14 cellular contexts compared by ENCODE assay signal in genomic region chr22:32850591-32851517, GRCh38. TPM values are rescaled to one million over a fixed set of nuclear protein-coding genes. Genes with fewer than 3 reads are reported as not detected.
DNase-seq lines count a peak whose midpoint lies in the region; ATAC-seq and TF ChIP-seq lines count a peak whose summit lies in the region.
"Had no signal": no experiment of that assay in that cellular context is flagged by ENCODE, and none has a peak within 500 bp of the region (broad histone marks: within the 10 kb centered on the region; RNA-seq: fewer than 3 reads in every experiment).

No MANE protein-coding gene starts in this region.

- H3K4me3 ChIP-seq in breast epithelium (peak overlapping the region in 1 of 3 donors; percentile 31), vagina (no peak overlapping the region)

- ATAC-seq in T-cell (replicated peaks in 1 of 4) (no peak), HG03175 (IDR thresholded peaks at IDR 0.05; ENCODE audit: unreplicated experiment) (no peak)

- H3K4me1 Mint-ChIP-seq in MCF 10A (ENCODE audit: insufficient read depth, unreplicated experiment): peaks cover 15% of the 10 kb centered on the region
- no peaks in the 10 kb centered on the region for H3K4me1 Mint-ChIP-seq in T-cell

- H3K4me3 Mint-ChIP-seq in MCF 10A (ENCODE audit: unreplicated experiment) (no peak overlapping the region), T-cell (no peak overlapping the region)
- H3K4me3 Mint-ChIP-seq: IgD-negative memory B cell, naive B cell had no signal

- no peak for TF ChIP-seq CTCF in breast epithelium (IDR thresholded peaks at IDR 0.05)
- no peak for TF ChIP-seq CTCF in MCF 10A (IDR thresholded peaks at IDR 0.05; ENCODE audit: unreplicated experiment)
- no peak for TF ChIP-seq CTCF in vagina (IDR thresholded peaks at IDR 0.05)

- H3K9me3 ChIP-seq in breast epithelium (no peaks in the 10 kb centered on the region), vagina (no peaks in the 10 kb centered on the region)

- no peaks in the 10 kb centered on the region for H3K27me3 Mint-ChIP-seq in MCF 10A (ENCODE audit: insufficient read depth, unreplicated experiment)
- peaks cover 8 to 20% of the 10 kb centered on the region in 2 donors for H3K27me3 Mint-ChIP-seq in T-cell

- H3K36me3 Mint-ChIP-seq in MCF 10A (ENCODE audit: insufficient read depth, unreplicated experiment): peaks cover 44% of the 10 kb centered on the region
- no peaks in the 10 kb centered on the region for H3K36me3 Mint-ChIP-seq in T-cell
- H3K36me3 Mint-ChIP-seq: IgD-negative memory B cell had no signal

- TF ChIP-seq POLR2A in breast epithelium (IDR thresholded peaks at IDR 0.05) (no peak), vagina (IDR thresholded peaks at IDR 0.05) (no peak)

- H3K36me3 ChIP-seq in breast epithelium (no peaks in the 10 kb centered on the region), vagina (peaks cover 0 to 39% of the 10 kb centered on the region in 2 donors)

- H3K9me3 Mint-ChIP-seq in MCF 10A (ENCODE audit: unreplicated experiment) (no peaks in the 10 kb centered on the region), T-cell (no peaks in the 10 kb centered on the region)
- H3K9me3 Mint-ChIP-seq: IgD-negative memory B cell, naive B cell had no signal

- H3K27ac ChIP-seq in breast epithelium: peak overlapping the region; percentile 75 to 94
- peak overlapping the region; percentile 94 for H3K27ac ChIP-seq in vagina
- H3K27ac ChIP-seq: 22Rv1 had no signal

- POLR2A ChIA-PET in MCF 10A (lab: Yijun Ruan, JAX) (interaction anchor here (1.0 kb wide), 1 partner anchor 9 kb away, joined by 3 read pairs; no protein-coding TSS in a partner anchor), T-cell (lab: Charles Lee) (no interaction called here)

- H3K27me3 ChIP-seq in breast epithelium: peaks cover 0 to 4% of the 10 kb centered on the region in 2 donors
- H3K27me3 ChIP-seq in vagina: no peaks in the 10 kb centered on the region

- no TSS peak for BruUV-seq in MCF 10A (replicated peaks; lab: Mats Ljungman, UMichigan)

- DNase-seq in breast epithelium (ENCODE audit: low spot score in 2 of 2): peak; percentile 62 to 76
- DNase-seq in MCF 10A (ENCODE audit: unreplicated experiment): no peak
- peak; percentile 67 for DNase-seq in inferior parietal cortex (ENCODE audit: extremely low spot score)
- DNase-seq in posterior cingulate gyrus: peak in 8 of 10 donors; percentile 34 to 88 (median 54)
- no peak for DNase-seq in vagina (ENCODE audit: extremely low spot score in 2 of 2)
- DNase-seq in T-cell: no peak
- no peak for DNase-seq in NCI-H526 treated with DMSO at 0.1 percent for 48 hours (lab: John Stamatoyannopoulos, UW)
- DNase-seq: DMS79; naive B cell; NCI-H2081; stimulated activated CD4-positive, alpha-beta T cell treated with anti-CD3 and anti-CD28 coated beads, Interleukin-1b, Interleukin-23, amount 100 ng/mL, for 48 hours had no signal

- CTCF ChIA-PET in MCF 10A (lab: Yijun Ruan, JAX): interaction anchor here (0.5 to 1.4 kb wide), 3 partner anchors 31 to 149 kb away, joined by 3 to 4 read pairs (median 3); no protein-coding TSS in a partner anchor
- CTCF ChIA-PET in T-cell (lab: Charles Lee): interaction anchor here in 1 of 2 donors (0.6 kb wide), 1 partner anchor 17 kb away, joined by 3 read pairs; no protein-coding TSS in a partner anchor

- intact Hi-C loops in breast epithelium (cut with DNase I; ENCODE audit: low total_unique reads): no loop called here
- intact Hi-C loops in MCF 10A (cut with micrococcal nuclease): no loop called here
- intact Hi-C loops in posterior cingulate gyrus (cut with DNase I): no loop called here
- intact Hi-C loops in vagina (cut with DNase I): loop anchor here (5.0 kb wide), 1 partner anchor 49 kb away; the partner anchor contains the start of gene TIMP3

- no peak overlapping the region for H3K27ac Mint-ChIP-seq in MCF 10A (ENCODE audit: low read depth, unreplicated experiment)
- H3K27ac Mint-ChIP-seq in T-cell: no peak overlapping the region
- H3K27ac Mint-ChIP-seq: IgD-negative memory B cell, naive B cell had no signal

- H3K4me1 ChIP-seq in breast epithelium: peaks cover 20 to 25% of the 10 kb centered on the region in 2 donors
- peaks cover 79% of the 10 kb centered on the region for H3K4me1 ChIP-seq in vagina

RNA-seq across cellular contexts. Expression of gene TIMP3, which starts 49.3 kb away (rescaled TPM):
- total RNA-seq in breast epithelium (1,000 to 10,000 TPM in 1 of 3 donors, 100 to 1,000 TPM in 2; 269 to 1,246 (median 290) TPM), MCF 10A (2022) (44.9 and 50.6 TPM in 2 replicates), vagina (262 TPM), T-cell (1 to 10 TPM in 3 of 5 donors, under 1 TPM in 2; 0.07 to 1.7 (median 1.1) TPM)

Comparison
In these comparisons a context has a peak if more than half of its experiments do, and no peak if none do; other contexts are left out.
1. DNase-seq: peak in breast epithelium (2 of 2), inferior parietal cortex (single experiment) and posterior cingulate gyrus (8 of 10); none in MCF 10A (single experiment), vagina (0 of 2), T-cell (0 of 34) and NCI-H526 treated with DMSO at 0.1 percent for 48 hours (single experiment).
2. RNA of gene TIMP3, which starts 49.3 kb away (total RNA-seq): 269 to 1,246 TPM in breast epithelium, 262 TPM in vagina (single experiment) and 44.9 to 50.6 TPM in MCF 10A; 0.07 to 1.7 TPM in T-cell; every median in the first group is over 10 times any median in the second.